In the genomic region with DNA sequence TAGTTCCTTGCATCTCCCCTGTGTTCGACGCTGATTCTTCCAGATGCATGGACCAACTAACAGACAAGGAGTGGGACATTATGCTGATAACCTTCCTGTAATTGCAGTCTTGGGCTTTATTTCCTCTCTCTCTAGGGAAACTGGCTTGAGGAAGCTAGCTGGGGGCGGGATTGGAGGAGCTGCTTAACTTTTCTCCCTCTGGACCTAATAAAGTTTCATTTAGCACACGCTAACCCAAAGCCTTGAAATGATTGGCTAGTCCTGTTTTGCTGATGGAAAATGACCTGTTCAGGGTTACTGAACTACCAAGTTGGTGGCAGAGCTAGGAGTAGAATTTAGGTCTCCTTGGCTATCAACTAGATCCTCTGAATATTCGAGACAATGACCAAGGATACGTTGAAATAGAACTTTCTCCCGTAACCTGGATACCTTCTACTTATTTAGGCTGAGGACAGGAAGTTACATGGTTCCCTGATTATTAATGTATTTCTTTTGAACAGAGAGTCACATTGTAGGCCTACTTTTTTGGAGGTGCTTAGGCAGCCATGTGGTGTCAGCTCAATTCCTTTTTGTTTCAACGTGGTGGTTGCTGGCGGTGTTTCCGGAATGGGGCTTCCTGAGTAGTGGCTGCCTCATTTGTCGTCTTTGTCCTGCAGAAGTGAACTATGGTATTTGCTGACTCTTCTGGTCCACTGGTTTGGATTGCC, we compare ENCODE assay signal across 1 cellular context.
TF ChIP-seq lines count a peak whose summit lies in the region.

No MANE protein-coding gene starts in this region.

TF ChIP-seq in GM23338, 12 proteins besides CTCF, POLR2A, EP300 and RAD21 (continued from another document):
- TF ChIP-seq ZNF462 (CRISPR knock-in tag; IDR thresholded peaks at IDR 0.05): no peak
TF ChIP-seq in GM23338: peak in this region for 0.
